ENCODE assay signal across 1 cellular context in the genomic region with DNA sequence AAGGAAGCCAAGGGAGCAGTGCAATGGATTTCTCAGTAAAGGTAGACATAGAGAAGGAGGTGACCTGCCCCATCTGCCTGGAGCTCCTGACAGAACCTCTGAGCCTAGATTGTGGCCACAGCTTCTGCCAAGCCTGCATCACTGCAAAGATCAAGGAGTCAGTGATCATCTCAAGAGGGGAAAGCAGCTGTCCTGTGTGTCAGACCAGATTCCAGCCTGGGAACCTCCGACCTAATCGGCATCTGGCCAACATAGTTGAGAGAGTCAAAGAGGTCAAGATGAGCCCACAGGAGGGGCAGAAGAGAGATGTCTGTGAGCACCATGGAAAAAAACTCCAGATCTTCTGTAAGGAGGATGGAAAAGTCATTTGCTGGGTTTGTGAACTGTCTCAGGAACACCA.
TF ChIP-seq lines count a peak whose summit lies in the region.

No MANE protein-coding gene starts in this region.

TF ChIP-seq in IMR-90, 13 proteins besides CTCF, POLR2A, EP300 and RAD21:
- no peak for TF ChIP-seq RCOR1 (IDR thresholded peaks at IDR 0.05; ENCODE audit: insufficient replicate concordance, low read length)
- no peak for TF ChIP-seq CEBPB (IDR thresholded peaks at IDR 0.05; ENCODE audit: low read depth, low read length)
- no peak for TF ChIP-seq MAFK (IDR thresholded peaks at IDR 0.05; ENCODE audit: low read depth, low read length)
- TF ChIP-seq, protein P1, sequence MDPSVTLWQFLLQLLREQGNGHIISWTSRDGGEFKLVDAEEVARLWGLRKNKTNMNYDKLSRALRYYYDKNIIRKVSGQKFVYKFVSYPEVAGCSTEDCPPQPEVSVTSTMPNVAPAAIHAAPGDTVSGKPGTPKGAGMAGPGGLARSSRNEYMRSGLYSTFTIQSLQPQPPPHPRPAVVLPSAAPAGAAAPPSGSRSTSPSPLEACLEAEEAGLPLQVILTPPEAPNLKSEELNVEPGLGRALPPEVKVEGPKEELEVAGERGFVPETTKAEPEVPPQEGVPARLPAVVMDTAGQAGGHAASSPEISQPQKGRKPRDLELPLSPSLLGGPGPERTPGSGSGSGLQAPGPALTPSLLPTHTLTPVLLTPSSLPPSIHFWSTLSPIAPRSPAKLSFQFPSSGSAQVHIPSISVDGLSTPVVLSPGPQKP (IDR thresholded peaks at IDR 0.05; ENCODE audit: borderline replicate concordance, low read depth, low read length): no peak
- TF ChIP-seq CHD1 (IDR thresholded peaks at IDR 0.05; ENCODE audit: low read depth, low read length): no peak
TF ChIP-seq in IMR-90: peak in this region for 0.
